In genomic region chr14:94136575-94137331, GRCh38 we compare ENCODE assay signal across 8 cellular contexts. TPM values are rescaled to one million over a fixed set of nuclear protein-coding genes. Genes with fewer than 3 reads are reported as not detected.
A peak's percentile ranks its signal among the peaks of the same experiment; 100 is the strongest.
DNase-seq lines count a peak whose midpoint lies in the region; ATAC-seq, FAIRE-seq and TF ChIP-seq lines count a peak whose summit lies in the region.

No MANE protein-coding gene starts in this region.

- DNase-seq in NCI-H187 (lab: John Stamatoyannopoulos, UW) (peak; percentile 38 to 66), NCI-H187 treated with DMSO at 0.1 percent for 48 hours (lab: John Stamatoyannopoulos, UW) (no peak), NCI-H2227 (lab: John Stamatoyannopoulos, UW; ENCODE audit: unreplicated experiment) (peak; percentile 91), mammary epithelial cell (peak; percentile 71), kidney (peak; percentile 92)
- peak; percentile 83 for DNase-seq in stimulated activated CD4-positive, alpha-beta T cell treated with anti-CD3 and anti-CD28 coated beads, Interleukin-1b, Interleukin-23, amount 100 ng/mL, for 48 hours

- in situ Hi-C loops in mammary epithelial cell (cut with MboI; ENCODE audit: low sequenced_read_pairs in 2 of 2), result loop anchor here (5.0 to 10.0 kb wide), 3 partner anchors 99 to 168 kb away; no protein-coding TSS in a partner anchor

- H3K9ac ChIP-seq in mammary epithelial cell (ENCODE audit: insufficient read depth, low read length) (no peak overlapping the region), kidney (ENCODE audit: low read length in 2 of 2) (no peak overlapping the region)

- H3K4me3 ChIP-seq in WI38 (ENCODE audit: low read depth, low read length), result no peak overlapping the region
- H3K4me3 ChIP-seq in mammary epithelial cell (replicated peaks in 1 of 3; ENCODE audit: insufficient read depth in 1 of 3, low read depth in 2 of 3, low read length in 3 of 3), result no peak overlapping the region
- H3K4me3 ChIP-seq in kidney (ENCODE audit: low read length in 2 of 2), result no peak overlapping the region

- H3K9me3 ChIP-seq in mammary epithelial cell (replicated peaks; ENCODE audit: insufficient read depth, low read length) (no peaks in the 10 kb centered on the region), kidney (ENCODE audit: control insufficient read depth in 1 of 2, low read length in 2 of 2) (no peaks in the 10 kb centered on the region)

- FAIRE-seq in kidney (lab: Jason Lieb, UNC), result peak; percentile 53

- CTCF ChIA-PET in mammary epithelial cell (lab: Charles Lee; ENCODE audit: low non-redundant PET), result interaction anchor here (0.5 to 1.2 kb wide), 9 partner anchors 33 to 546 kb away, joined by 3 to 22 read pairs (median 4); no protein-coding TSS in a partner anchor

- peak overlapping the region; percentile 84 for H2AFZ ChIP-seq in mammary epithelial cell (ENCODE audit: low read depth, low read length)

- no peak overlapping the region for H3K27ac ChIP-seq in mammary epithelial cell (ENCODE audit: insufficient read depth, low read depth, low read length)
- H3K27ac ChIP-seq in kidney (ENCODE audit: low read depth in 2 of 2, low read length in 2 of 2), result no peak overlapping the region

- H3K79me2 ChIP-seq in mammary epithelial cell (ENCODE audit: insufficient read depth, low read length), result no peaks in the 10 kb centered on the region

- peak; percentile 98 for TF ChIP-seq CTCF in WI38 (IDR thresholded peaks at IDR 0.05; ENCODE audit: low read depth, low read length)
- peak; percentile 97 to 98 for TF ChIP-seq CTCF in mammary epithelial cell (conservative IDR thresholded peaks at IDR 0.05 in 1 of 2, IDR thresholded peaks at IDR 0.05 in 1 of 2; ENCODE audit: extremely low read depth in 1 of 2, insufficient read depth in 1 of 2, low read depth in 1 of 2, low read length in 2 of 2)
- peak; percentile 98 for TF ChIP-seq CTCF in kidney (IDR thresholded peaks at IDR 0.05; ENCODE audit: borderline replicate concordance, extremely low read depth, insufficient read depth)

- H3K36me3 ChIP-seq in mammary epithelial cell (ENCODE audit: insufficient read depth, low read length), result no peaks in the 10 kb centered on the region
- no peaks in the 10 kb centered on the region for H3K36me3 ChIP-seq in kidney (ENCODE audit: control insufficient read depth in 1 of 2, insufficient read depth in 2 of 2, low read length in 2 of 2)

- peak; percentile 70 for ATAC-seq in HG02943 (IDR thresholded peaks at IDR 0.05; ENCODE audit: low read depth, unreplicated experiment)

- peak overlapping the region; percentile 58 for H3K4me2 ChIP-seq in mammary epithelial cell (ENCODE audit: insufficient read depth, low read depth, low read length)

- no TSS peak for BruUV-seq in mammary epithelial cell (replicated peaks; lab: Mats Ljungman, UMichigan)

- WGBS in mammary epithelial cell (ENCODE audit: low coverage, missing lambda C conversion rate), result 26% methylated on average over 18 of the region's 18 CpGs

- no peaks in the 10 kb centered on the region for H3K27me3 ChIP-seq in mammary epithelial cell (ENCODE audit: insufficient read depth, low read length)

- H4K20me1 ChIP-seq in mammary epithelial cell (ENCODE audit: insufficient read depth, low read length), result no peaks in the 10 kb centered on the region

- dilution Hi-C loops in mammary epithelial cell (cut with HindIII; ENCODE audit: low sequenced_read_pairs), result no loop called here

- intact Hi-C loops in mammary epithelial cell (cut with micrococcal nuclease), result loop anchor here (1.0 to 10.0 kb wide), 7 partner anchors 44 to 548 kb away; no protein-coding TSS in a partner anchor
- intact Hi-C loops in kidney (cut with DNase I), result loop anchor here (5.0 kb wide), 1 partner anchor 104 kb away; no protein-coding TSS in a partner anchor

- H3K4me1 ChIP-seq in mammary epithelial cell (ENCODE audit: insufficient read depth, low read length) (no peaks in the 10 kb centered on the region), kidney (ENCODE audit: control insufficient read depth in 1 of 2, insufficient read depth in 1 of 2, low read depth in 1 of 2, low read length in 2 of 2) (no peaks in the 10 kb centered on the region)

RNA-seq across cellular contexts. Expression of gene IFI27L2, which starts 7.3 kb away (rescaled TPM):
- total RNA-seq in mammary epithelial cell (100 to 1,000 TPM in 1 of 2 donors, 10 to 100 TPM in 1; 68.0 to 122 TPM), kidney (28.2 TPM)
- polyA plus RNA-seq in mammary epithelial cell (114 TPM), kidney (ENCODE audit: insufficient read depth, low read depth, low replicate concordance) (223 TPM)
- polyA minus RNA-seq in mammary epithelial cell, result 48.4 TPM

RNA-seq across cellular contexts. Expression of gene IFI27, which starts 26.2 kb away (rescaled TPM):
- total RNA-seq in mammary epithelial cell, result 1 to 10 TPM in 1 of 2 donors, under 1 TPM in 1; 0.83 to 1.3 TPM
- polyA plus RNA-seq in mammary epithelial cell, result 0.53 TPM
- polyA minus RNA-seq in mammary epithelial cell, result not detected
- total RNA-seq in kidney, result 143 TPM
- 356 TPM for polyA plus RNA-seq in kidney (ENCODE audit: insufficient read depth, low read depth, low replicate concordance)

RNA-seq across cellular contexts. Expression of gene PPP4R4, which starts 37.4 kb away (rescaled TPM):
- total RNA-seq in mammary epithelial cell (10 to 100 TPM in 1 of 2 donors, 1 to 10 TPM in 1; 6.3 to 19.3 TPM), kidney (0.47 TPM)
- polyA plus RNA-seq in mammary epithelial cell (5.4 TPM), kidney (ENCODE audit: insufficient read depth, low read depth, low replicate concordance) (not detected)
- 0.72 TPM for polyA minus RNA-seq in mammary epithelial cell

RNA-seq across cellular contexts. Expression of gene IFI27L1, which starts 55.6 kb away (rescaled TPM):
- total RNA-seq in mammary epithelial cell (10 to 100 TPM; 11.2 to 28.5 TPM), kidney (22.5 TPM)
- polyA plus RNA-seq in mammary epithelial cell (33.6 TPM), kidney (ENCODE audit: insufficient read depth, low read depth, low replicate concordance) (30.6 TPM)
- 18.6 TPM for polyA minus RNA-seq in mammary epithelial cell

RNA-seq across cellular contexts. Expression of gene DDX24, which starts 55.8 kb away (rescaled TPM):
- total RNA-seq in mammary epithelial cell (100 to 1,000 TPM in 1 of 2 donors, 10 to 100 TPM in 1; 94.7 to 156 TPM), kidney (193 TPM)
- polyA plus RNA-seq in mammary epithelial cell (163 TPM), kidney (ENCODE audit: insufficient read depth, low read depth, low replicate concordance) (139 TPM)
- 119 TPM for polyA minus RNA-seq in mammary epithelial cell

Comparison
In these comparisons a context has a peak if more than half of its experiments do, and no peak if none do; other contexts are left out.
1. RNA of gene IFI27, which starts 26.2 kb away (total RNA-seq): 143 TPM in kidney (single experiment); 0.83 to 1.3 TPM in mammary epithelial cell; every median in the first group is over 10 times any median in the second.
2. Peak in every context shown above with its lines, with median percentiles within 50 percentile points of each other: CTCF ChIP-seq.